Comparison of ENCODE assay signal across 20 cellular contexts in the genomic region with DNA sequence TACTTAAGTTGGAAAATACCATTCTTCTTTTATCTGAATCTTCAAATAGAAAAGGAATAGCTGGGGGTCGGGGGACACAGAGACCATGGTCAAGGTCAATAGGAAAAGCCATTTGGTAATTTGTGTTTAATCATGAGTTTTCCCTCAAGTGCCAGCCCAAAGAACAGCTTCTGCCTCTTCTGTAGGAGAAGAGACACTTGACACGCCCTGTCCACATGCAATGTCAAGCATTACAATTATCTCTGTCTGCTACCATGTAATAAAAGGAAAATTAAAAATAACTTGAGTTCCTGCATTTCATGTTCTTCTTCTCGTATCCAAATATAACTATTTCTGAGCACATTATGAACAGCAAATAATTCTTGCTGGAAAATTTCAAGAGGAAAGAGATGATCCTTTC.
A peak's percentile ranks its signal among the peaks of the same experiment; 100 is the strongest.
DNase-seq lines count a peak whose midpoint lies in the region; ATAC-seq and TF ChIP-seq lines count a peak whose summit lies in the region.
"Had no signal": no experiment of that assay in that cellular context is flagged by ENCODE, and none has a peak within 500 bp of the region (broad histone marks: within the 10 kb centered on the region; RNA-seq: fewer than 3 reads in every experiment).

No MANE protein-coding gene starts in this region.

- no peak for ATAC-seq in right lobe of liver
- ATAC-seq: HCT116 had no signal

- no peaks in the 10 kb centered on the region for H3K36me3 ChIP-seq in right lobe of liver
- H3K36me3 ChIP-seq: BE2C had no signal

- intact Hi-C loops in right lobe of liver (cut with DNase I) = no loop called here

- H3K27me3 ChIP-seq in right lobe of liver = no peaks in the 10 kb centered on the region
- H3K27me3 ChIP-seq: BE2C had no signal

- 47% methylated on average over 3 of the region's 3 CpGs for WGBS in right lobe of liver (ENCODE audit: insufficient coverage, low coverage, low lambda C conversion rate, missing lambda C conversion rate)

- H3K27ac ChIP-seq in caudate nucleus (ENCODE audit: low read depth, low read length) (peak overlapping the region; percentile 88), right lobe of liver (no peak overlapping the region), substantia nigra (ENCODE audit: low read depth, low read length, poor library complexity, severe bottlenecking) (no peak overlapping the region)
- H3K27ac ChIP-seq: HL-60 had no signal

- DNase-seq in NCI-H748 (lab: John Stamatoyannopoulos, UW; ENCODE audit: unreplicated experiment) (peak; percentile 23), NCI-H748 treated with DMSO at 0.1 percent for 48 hours (lab: John Stamatoyannopoulos, UW) (no peak), caudate nucleus (lab: John Stamatoyannopoulos, UW) (peak in 6 of 61 donors; percentile 1 to 39 (median 16)), myocyte (ENCODE audit: low read depth) (peak; percentile 39), right lobe of liver (no peak), substantia nigra (lab: John Stamatoyannopoulos, UW) (no peak)
- DNase-seq: ACHN; BE2C; C1 segment of cervical spinal cord; CD4-positive, CD25-positive, alpha-beta regulatory T cell; CD8-positive, alpha-beta memory T cell; COR-L47; DMS 273 treated with DMSO at 0.1 percent for 48 hours; DMS79; GDM1; GOT3; H7; HFFc6 had no signal

- no peak for TF ChIP-seq POLR2A in right lobe of liver (IDR thresholded peaks at IDR 0.05)

- H3K9me3 ChIP-seq in right lobe of liver = no peaks in the 10 kb centered on the region
- H3K9me3 ChIP-seq: BE2C had no signal

- peaks cover 0 to 8% (median 0%) of the 10 kb centered on the region in 4 donors for H3K4me1 ChIP-seq in right lobe of liver
- H3K4me1 ChIP-seq: BE2C had no signal

- H3K4me3 ChIP-seq in right lobe of liver = no peak overlapping the region

- TF ChIP-seq CTCF in right lobe of liver (IDR thresholded peaks at IDR 0.05) = no peak

Comparison
In these comparisons a context has a peak if more than half of its experiments do, and no peak if none do; other contexts are left out.
1. DNase-seq: peak in NCI-H748 (single experiment) and myocyte (single experiment); none in NCI-H748 treated with DMSO at 0.1 percent for 48 hours (single experiment), right lobe of liver (0 of 3) and substantia nigra (0 of 49).